9 cellular contexts compared by ENCODE assay signal in genomic region chr6:116280960-116281316, GRCh38. TPM values are rescaled to one million over a fixed set of nuclear protein-coding genes. Genes with fewer than 3 reads are reported as not detected.
A peak's percentile ranks its signal among the peaks of the same experiment; 100 is the strongest.
DNase-seq lines count a peak whose midpoint lies in the region; ATAC-seq and TF ChIP-seq lines count a peak whose summit lies in the region.
"Had no signal": no experiment of that assay in that cellular context is flagged by ENCODE, and none has a peak within 500 bp of the region (broad histone marks: within the 10 kb centered on the region; RNA-seq: fewer than 3 reads in every experiment).

No MANE protein-coding gene starts in this region.

- H3K36me3 Mint-ChIP-seq in activated naive CD4-positive, alpha-beta T cell treated with anti-CD3 and anti-CD28 coated beads, Interleukin-2, amount 50 U/mL, for 24 hours: peaks cover 23% of the 10 kb centered on the region

- H3K4me1 ChIP-seq in adipocyte (ENCODE audit: control insufficient read depth, insufficient read depth, low read length): peaks cover 37% of the 10 kb centered on the region
- H3K4me1 ChIP-seq in lower lobe of right lung: peaks cover 45% of the 10 kb centered on the region
- H3K4me1 ChIP-seq in thyroid gland: peaks cover 29 to 31% of the 10 kb centered on the region in 2 donors

- ATAC-seq in lower lobe of right lung (no peak), HG03095 (IDR thresholded peaks at IDR 0.05; ENCODE audit: unreplicated experiment) (no peak)

- H3K4me1 Mint-ChIP-seq in activated naive CD4-positive, alpha-beta T cell treated with anti-CD3 and anti-CD28 coated beads, Interleukin-2, amount 50 U/mL, for 24 hours: peaks cover 50% of the 10 kb centered on the region

- WGBS in thyroid gland, 2 donors: 92% methylated on average over 5 of the region's 5 CpGs

- no peaks in the 10 kb centered on the region for H3K9me3 Mint-ChIP-seq in activated naive CD4-positive, alpha-beta T cell treated with anti-CD3 and anti-CD28 coated beads, Interleukin-2, amount 50 U/mL, for 24 hours

- peak overlapping the region; percentile 100 for H3K4me3 Mint-ChIP-seq in activated naive CD4-positive, alpha-beta T cell treated with anti-CD3 and anti-CD28 coated beads, Interleukin-2, amount 50 U/mL, for 24 hours

- TF ChIP-seq CTCF in lower lobe of right lung (IDR thresholded peaks at IDR 0.05) (no peak), thyroid gland (IDR thresholded peaks at IDR 0.05) (no peak)

- no peaks in the 10 kb centered on the region for H3K27me3 ChIP-seq in adipocyte (replicated peaks; ENCODE audit: control insufficient read depth, insufficient read depth, low read length)
- no peaks in the 10 kb centered on the region for H3K27me3 ChIP-seq in lower lobe of right lung (ENCODE audit: low read depth)
- no peaks in the 10 kb centered on the region for H3K27me3 ChIP-seq in thyroid gland

- no peaks in the 10 kb centered on the region for H3K9me3 ChIP-seq in adipocyte (ENCODE audit: control insufficient read depth, low read length)
- H3K9me3 ChIP-seq in lower lobe of right lung: no peaks in the 10 kb centered on the region
- H3K9me3 ChIP-seq in thyroid gland: no peaks in the 10 kb centered on the region

- H3K36me3 ChIP-seq in adipocyte (ENCODE audit: control insufficient read depth, insufficient read depth, low read length, severe bottlenecking) (no peaks in the 10 kb centered on the region), lower lobe of right lung (peaks cover 7% of the 10 kb centered on the region), thyroid gland (no peaks in the 10 kb centered on the region)

- no peak for DNase-seq in activated naive CD4-positive, alpha-beta T cell (lab: John Stamatoyannopoulos, UW)
- DNase-seq in adipocyte (ENCODE audit: low read depth) (no peak), lower lobe of right lung (no peak), thyroid gland (no peak), NOMO-1 treated with DMSO at 0.1 percent for 48 hours (lab: John Stamatoyannopoulos, UW; ENCODE audit: unreplicated experiment) (no peak), NCI-H1105 treated with DMSO at 0.1 percent for 48 hours (lab: John Stamatoyannopoulos, UW) (no peak)

- H3K4me3 ChIP-seq in adipocyte (ENCODE audit: low read length): peak overlapping the region; percentile 97
- no peak overlapping the region for H3K4me3 ChIP-seq in lower lobe of right lung
- H3K4me3 ChIP-seq in thyroid gland (replicated peaks in 1 of 3): no peak overlapping the region

- H3K27ac ChIP-seq in lower lobe of right lung: peak overlapping the region; percentile 97
- H3K27ac ChIP-seq in thyroid gland: peak overlapping the region in 2 of 3 donors; percentile 98 to 99
- H3K27ac ChIP-seq: RWPE1 had no signal

- no peak for TF ChIP-seq POLR2A in thyroid gland (IDR thresholded peaks at IDR 0.05)

- H3K27me3 Mint-ChIP-seq in activated naive CD4-positive, alpha-beta T cell treated with anti-CD3 and anti-CD28 coated beads, Interleukin-2, amount 50 U/mL, for 24 hours: no peaks in the 10 kb centered on the region

- H3K27ac Mint-ChIP-seq in activated naive CD4-positive, alpha-beta T cell treated with anti-CD3 and anti-CD28 coated beads, Interleukin-2, amount 50 U/mL, for 24 hours: peak overlapping the region; percentile 99

- intact Hi-C loops in lower lobe of right lung (cut with DNase I): no loop called here
- intact Hi-C loops in thyroid gland (cut with DNase I): loop anchor here (10.0 kb wide), 1 partner anchor 284 kb away; no protein-coding TSS in a partner anchor

- no peak overlapping the region for H3K9ac ChIP-seq in adipocyte (ENCODE audit: low read length)

RNA-seq across cellular contexts. Expression of gene TSPYL1, which starts 1.2 kb away (rescaled TPM):
- 72.7 TPM for total RNA-seq in lower lobe of right lung
- 100 to 1,000 TPM in 3 of 4 donors, 10 to 100 TPM in 1; 87.6 to 169 (median 123) TPM for total RNA-seq in thyroid gland

RNA-seq across cellular contexts. Expression of gene TSPYL4, which starts 27.1 kb away (rescaled TPM):
- total RNA-seq in lower lobe of right lung (12.8 TPM), thyroid gland (10 to 100 TPM; 21.4 to 26.7 (median 24.5) TPM)
